In the genomic region with DNA sequence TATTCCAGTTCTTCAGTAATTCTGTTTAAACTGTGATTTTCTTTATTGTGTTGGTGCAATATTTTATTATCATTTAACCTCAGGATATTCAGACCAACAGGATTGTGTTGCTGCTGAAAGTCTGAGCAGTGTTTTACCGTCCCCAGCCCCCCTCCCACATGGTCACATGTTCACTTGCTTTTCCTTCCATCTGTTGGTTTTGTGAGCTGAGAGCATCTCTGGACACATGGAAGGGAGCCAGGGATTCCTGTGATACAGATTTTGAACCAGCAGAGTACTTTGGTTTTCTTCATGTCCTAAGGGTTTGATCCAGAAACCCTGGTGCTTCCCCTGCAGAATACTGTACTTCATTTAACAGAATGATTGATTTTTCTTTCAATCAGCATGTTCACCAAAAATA, we compare ENCODE assay signal across 2 cellular contexts.
TF ChIP-seq lines count a peak whose summit lies in the region.

No MANE protein-coding gene starts in this region.

TF ChIP-seq in SK-N-SH, 30 proteins besides CTCF, POLR2A, EP300 and RAD21 (continued from another document):
- TF ChIP-seq EZH2phosphoT487 (IDR thresholded peaks at IDR 0.05; ENCODE audit: borderline replicate concordance, low read depth), result no peak

TF ChIP-seq in SK-N-SH treated with all-trans-retinoic acid at 6 μM for 48 hours, 23 proteins besides CTCF, POLR2A, EP300 and RAD21 (continued from another document):
- no peak for TF ChIP-seq BACH2 (CRISPR knock-in tag; IDR thresholded peaks at IDR 0.05; ENCODE audit: borderline replicate concordance)
- no peak for TF ChIP-seq TCF4 (CRISPR knock-in tag; IDR thresholded peaks at IDR 0.05; ENCODE audit: borderline replicate concordance)
- TF ChIP-seq GLIS3 (CRISPR knock-in tag; IDR thresholded peaks at IDR 0.05), result no peak
- TF ChIP-seq PPARA (CRISPR knock-in tag; IDR thresholded peaks at IDR 0.05; ENCODE audit: borderline replicate concordance), result no peak
- TF ChIP-seq CSDC2 (CRISPR knock-in tag; IDR thresholded peaks at IDR 0.05), result no peak
- TF ChIP-seq, protein P1, sequence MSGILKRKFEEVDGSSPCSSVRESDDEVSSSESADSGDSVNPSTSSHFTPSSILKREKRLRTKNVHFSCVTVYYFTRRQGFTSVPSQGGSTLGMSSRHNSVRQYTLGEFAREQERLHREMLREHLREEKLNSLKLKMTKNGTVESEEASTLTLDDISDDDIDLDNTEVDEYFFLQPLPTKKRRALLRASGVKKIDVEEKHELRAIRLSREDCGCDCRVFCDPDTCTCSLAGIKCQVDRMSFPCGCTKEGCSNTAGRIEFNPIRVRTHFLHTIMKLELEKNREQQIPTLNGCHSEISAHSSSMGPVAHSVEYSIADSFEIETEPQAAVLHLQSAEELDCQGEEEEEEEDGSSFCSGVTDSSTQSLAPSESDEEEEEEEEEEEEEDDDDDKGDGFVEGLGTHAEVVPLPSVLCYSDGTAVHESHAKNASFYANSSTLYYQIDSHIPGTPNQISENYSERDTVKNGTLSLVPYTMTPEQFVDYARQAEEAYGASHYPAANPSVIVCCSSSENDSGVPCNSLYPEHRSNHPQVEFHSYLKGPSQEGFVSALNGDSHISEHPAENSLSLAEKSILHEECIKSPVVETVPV (CRISPR knock-in tag; IDR thresholded peaks at IDR 0.05), result no peak
- no peak for TF ChIP-seq ZFP30 (CRISPR knock-in tag; IDR thresholded peaks at IDR 0.05)
